ENCODE assay signal across 1 cellular context in the genomic region with DNA sequence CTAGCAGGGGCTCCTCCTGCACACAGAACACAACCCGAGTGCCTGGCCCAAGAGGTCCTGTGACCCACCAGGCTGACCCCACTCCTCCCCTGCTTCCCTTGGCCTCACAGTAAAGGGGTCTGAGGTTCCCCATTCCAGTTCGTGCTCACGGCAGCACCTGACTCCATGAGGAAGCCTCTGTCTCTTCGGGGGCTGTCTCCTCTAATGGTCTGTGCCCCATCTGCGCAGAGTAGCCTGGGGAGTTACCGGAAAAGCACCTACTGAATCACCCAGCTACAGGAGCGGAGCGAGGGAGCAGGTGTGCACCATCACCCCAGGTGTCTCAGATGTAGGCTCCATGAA.
A peak's percentile ranks its signal among the peaks of the same experiment; 100 is the strongest.
TF ChIP-seq lines count a peak whose summit lies in the region.

No MANE protein-coding gene starts in this region.

TF ChIP-seq in HepG2, 621 proteins besides CTCF, POLR2A, EP300 and RAD21 (continued from another document and continues in another):
- TF ChIP-seq GLI4 (CRISPR knock-in tag; IDR thresholded peaks at IDR 0.05; ENCODE audit: borderline replicate concordance) (no peak), PRMT3 (CRISPR knock-in tag; IDR thresholded peaks at IDR 0.05; ENCODE audit: borderline replicate concordance, low read depth) (no peak), RORA (CRISPR knock-in tag; IDR thresholded peaks at IDR 0.05) (no peak), ZNF678 (CRISPR knock-in tag; IDR thresholded peaks at IDR 0.05) (no peak), HDAC2 (CRISPR knock-in tag; IDR thresholded peaks at IDR 0.05) (no peak), EZH2 (conservative IDR thresholded peaks at IDR 0.05; ENCODE audit: low read depth, low read length) (no peak), FOXP1 (IDR thresholded peaks at IDR 0.05) (no peak), FOXP1 (CRISPR knock-in tag; IDR thresholded peaks at IDR 0.05) (no peak), ZBTB42 (CRISPR knock-in tag; IDR thresholded peaks at IDR 0.05) (no peak), ZNF713 (CRISPR knock-in tag; IDR thresholded peaks at IDR 0.05) (no peak), ZFP36 (IDR thresholded peaks at IDR 0.05; ENCODE audit: borderline replicate concordance, low read depth, low read length, partially characterized antibody) (no peak), MTA1 (CRISPR knock-in tag; IDR thresholded peaks at IDR 0.05; ENCODE audit: borderline replicate concordance) (0 out of 2 replicates have a peak, but pooled peaks have one; percentile 28), POGZ (CRISPR knock-in tag; IDR thresholded peaks at IDR 0.05) (no peak), KDM5B (CRISPR knock-in tag; IDR thresholded peaks at IDR 0.05; ENCODE audit: borderline replicate concordance) (peak; percentile 68; the same call in 1 of the 2 replicates), NKX3-1 (CRISPR knock-in tag; IDR thresholded peaks at IDR 0.05) (no peak), ZNF598 (CRISPR knock-in tag; IDR thresholded peaks at IDR 0.05; ENCODE audit: borderline replicate concordance) (0 out of 2 replicates have a peak, but pooled peaks have one; percentile 21), EED (CRISPR knock-in tag; IDR thresholded peaks at IDR 0.05) (0 out of 2 replicates have a peak, but pooled peaks have one; percentile 28), FOXA1 (IDR thresholded peaks at IDR 0.05) (no peak), FOXA1 (CRISPR knock-in tag; IDR thresholded peaks at IDR 0.05) (no peak), ZNF709 (CRISPR knock-in tag; IDR thresholded peaks at IDR 0.05) (no peak), CHCHD3 (CRISPR knock-in tag; IDR thresholded peaks at IDR 0.05) (no peak), NFE2L1 (CRISPR knock-in tag; IDR thresholded peaks at IDR 0.05; ENCODE audit: borderline replicate concordance) (no peak), ZNF367 (CRISPR knock-in tag; IDR thresholded peaks at IDR 0.05; ENCODE audit: borderline replicate concordance) (no peak), ZNF282 (IDR thresholded peaks at IDR 0.05; ENCODE audit: partially characterized antibody) (no peak), MXI1 (IDR thresholded peaks at IDR 0.05; ENCODE audit: borderline replicate concordance, low read depth, low read length) (no peak), JUNB (CRISPR knock-in tag; IDR thresholded peaks at IDR 0.05; ENCODE audit: borderline replicate concordance) (no peak), ZNF235 (CRISPR knock-in tag; IDR thresholded peaks at IDR 0.05; ENCODE audit: borderline replicate concordance) (no peak)
- TF ChIP-seq, protein P1, sequence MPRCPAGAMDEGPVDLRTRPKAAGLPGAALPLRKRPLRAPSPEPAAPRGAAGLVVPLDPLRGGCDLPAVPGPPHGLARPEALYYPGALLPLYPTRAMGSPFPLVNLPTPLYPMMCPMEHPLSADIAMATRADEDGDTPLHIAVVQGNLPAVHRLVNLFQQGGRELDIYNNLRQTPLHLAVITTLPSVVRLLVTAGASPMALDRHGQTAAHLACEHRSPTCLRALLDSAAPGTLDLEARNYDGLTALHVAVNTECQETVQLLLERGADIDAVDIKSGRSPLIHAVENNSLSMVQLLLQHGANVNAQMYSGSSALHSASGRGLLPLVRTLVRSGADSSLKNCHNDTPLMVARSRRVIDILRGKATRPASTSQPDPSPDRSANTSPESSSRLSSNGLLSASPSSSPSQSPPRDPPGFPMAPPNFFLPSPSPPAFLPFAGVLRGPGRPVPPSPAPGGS (CRISPR knock-in tag; IDR thresholded peaks at IDR 0.05) = no peak
- TF ChIP-seq, protein P2, sequence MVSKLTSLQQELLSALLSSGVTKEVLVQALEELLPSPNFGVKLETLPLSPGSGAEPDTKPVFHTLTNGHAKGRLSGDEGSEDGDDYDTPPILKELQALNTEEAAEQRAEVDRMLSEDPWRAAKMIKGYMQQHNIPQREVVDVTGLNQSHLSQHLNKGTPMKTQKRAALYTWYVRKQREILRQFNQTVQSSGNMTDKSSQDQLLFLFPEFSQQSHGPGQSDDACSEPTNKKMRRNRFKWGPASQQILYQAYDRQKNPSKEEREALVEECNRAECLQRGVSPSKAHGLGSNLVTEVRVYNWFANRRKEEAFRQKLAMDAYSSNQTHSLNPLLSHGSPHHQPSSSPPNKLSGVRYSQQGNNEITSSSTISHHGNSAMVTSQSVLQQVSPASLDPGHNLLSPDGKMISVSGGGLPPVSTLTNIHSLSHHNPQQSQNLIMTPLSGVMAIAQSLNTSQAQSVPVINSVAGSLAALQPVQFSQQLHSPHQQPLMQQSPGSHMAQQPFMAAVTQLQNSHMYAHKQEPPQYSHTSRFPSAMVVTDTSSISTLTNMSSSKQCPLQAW (CRISPR knock-in tag; IDR thresholded peaks at IDR 0.05) = no peak
- TF ChIP-seq, protein P3, sequence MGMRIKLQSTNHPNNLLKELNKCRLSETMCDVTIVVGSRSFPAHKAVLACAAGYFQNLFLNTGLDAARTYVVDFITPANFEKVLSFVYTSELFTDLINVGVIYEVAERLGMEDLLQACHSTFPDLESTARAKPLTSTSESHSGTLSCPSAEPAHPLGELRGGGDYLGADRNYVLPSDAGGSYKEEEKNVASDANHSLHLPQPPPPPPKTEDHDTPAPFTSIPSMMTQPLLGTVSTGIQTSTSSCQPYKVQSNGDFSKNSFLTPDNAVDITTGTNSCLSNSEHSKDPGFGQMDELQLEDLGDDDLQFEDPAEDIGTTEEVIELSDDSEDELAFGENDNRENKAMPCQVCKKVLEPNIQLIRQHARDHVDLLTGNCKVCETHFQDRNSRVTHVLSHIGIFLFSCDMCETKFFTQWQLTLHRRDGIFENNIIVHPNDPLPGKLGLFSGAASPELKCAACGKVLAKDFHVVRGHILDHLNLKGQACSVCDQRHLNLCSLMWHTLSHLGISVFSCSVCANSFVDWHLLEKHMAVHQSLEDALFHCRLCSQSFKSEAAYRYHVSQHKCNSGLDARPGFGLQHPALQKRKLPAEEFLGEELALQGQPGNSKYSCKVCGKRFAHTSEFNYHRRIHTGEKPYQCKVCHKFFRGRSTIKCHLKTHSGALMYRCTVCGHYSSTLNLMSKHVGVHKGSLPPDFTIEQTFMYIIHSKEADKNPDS (CRISPR knock-in tag; IDR thresholded peaks at IDR 0.05) = no peak
- TF ChIP-seq, protein P4, sequence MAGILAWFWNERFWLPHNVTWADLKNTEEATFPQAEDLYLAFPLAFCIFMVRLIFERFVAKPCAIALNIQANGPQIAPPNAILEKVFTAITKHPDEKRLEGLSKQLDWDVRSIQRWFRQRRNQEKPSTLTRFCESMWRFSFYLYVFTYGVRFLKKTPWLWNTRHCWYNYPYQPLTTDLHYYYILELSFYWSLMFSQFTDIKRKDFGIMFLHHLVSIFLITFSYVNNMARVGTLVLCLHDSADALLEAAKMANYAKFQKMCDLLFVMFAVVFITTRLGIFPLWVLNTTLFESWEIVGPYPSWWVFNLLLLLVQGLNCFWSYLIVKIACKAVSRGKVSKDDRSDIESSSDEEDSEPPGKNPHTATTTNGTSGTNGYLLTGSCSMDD (CRISPR knock-in tag; IDR thresholded peaks at IDR 0.05) = no peak
- TF ChIP-seq, protein P5, sequence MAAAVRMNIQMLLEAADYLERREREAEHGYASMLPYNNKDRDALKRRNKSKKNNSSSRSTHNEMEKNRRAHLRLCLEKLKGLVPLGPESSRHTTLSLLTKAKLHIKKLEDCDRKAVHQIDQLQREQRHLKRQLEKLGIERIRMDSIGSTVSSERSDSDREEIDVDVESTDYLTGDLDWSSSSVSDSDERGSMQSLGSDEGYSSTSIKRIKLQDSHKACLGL (CRISPR knock-in tag; IDR thresholded peaks at IDR 0.05) = 0 out of 2 replicates have a peak, but pooled peaks have one; percentile 34
- TF ChIP-seq, protein P6, sequence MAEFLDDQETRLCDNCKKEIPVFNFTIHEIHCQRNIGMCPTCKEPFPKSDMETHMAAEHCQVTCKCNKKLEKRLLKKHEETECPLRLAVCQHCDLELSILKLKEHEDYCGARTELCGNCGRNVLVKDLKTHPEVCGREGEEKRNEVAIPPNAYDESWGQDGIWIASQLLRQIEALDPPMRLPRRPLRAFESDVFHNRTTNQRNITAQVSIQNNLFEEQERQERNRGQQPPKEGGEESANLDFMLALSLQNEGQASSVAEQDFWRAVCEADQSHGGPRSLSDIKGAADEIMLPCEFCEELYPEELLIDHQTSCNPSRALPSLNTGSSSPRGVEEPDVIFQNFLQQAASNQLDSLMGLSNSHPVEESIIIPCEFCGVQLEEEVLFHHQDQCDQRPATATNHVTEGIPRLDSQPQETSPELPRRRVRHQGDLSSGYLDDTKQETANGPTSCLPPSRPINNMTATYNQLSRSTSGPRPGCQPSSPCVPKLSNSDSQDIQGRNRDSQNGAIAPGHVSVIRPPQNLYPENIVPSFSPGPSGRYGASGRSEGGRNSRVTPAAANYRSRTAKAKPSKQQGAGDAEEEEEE (CRISPR knock-in tag; IDR thresholded peaks at IDR 0.05; ENCODE audit: borderline replicate concordance) = no peak
- TF ChIP-seq, protein P7, sequence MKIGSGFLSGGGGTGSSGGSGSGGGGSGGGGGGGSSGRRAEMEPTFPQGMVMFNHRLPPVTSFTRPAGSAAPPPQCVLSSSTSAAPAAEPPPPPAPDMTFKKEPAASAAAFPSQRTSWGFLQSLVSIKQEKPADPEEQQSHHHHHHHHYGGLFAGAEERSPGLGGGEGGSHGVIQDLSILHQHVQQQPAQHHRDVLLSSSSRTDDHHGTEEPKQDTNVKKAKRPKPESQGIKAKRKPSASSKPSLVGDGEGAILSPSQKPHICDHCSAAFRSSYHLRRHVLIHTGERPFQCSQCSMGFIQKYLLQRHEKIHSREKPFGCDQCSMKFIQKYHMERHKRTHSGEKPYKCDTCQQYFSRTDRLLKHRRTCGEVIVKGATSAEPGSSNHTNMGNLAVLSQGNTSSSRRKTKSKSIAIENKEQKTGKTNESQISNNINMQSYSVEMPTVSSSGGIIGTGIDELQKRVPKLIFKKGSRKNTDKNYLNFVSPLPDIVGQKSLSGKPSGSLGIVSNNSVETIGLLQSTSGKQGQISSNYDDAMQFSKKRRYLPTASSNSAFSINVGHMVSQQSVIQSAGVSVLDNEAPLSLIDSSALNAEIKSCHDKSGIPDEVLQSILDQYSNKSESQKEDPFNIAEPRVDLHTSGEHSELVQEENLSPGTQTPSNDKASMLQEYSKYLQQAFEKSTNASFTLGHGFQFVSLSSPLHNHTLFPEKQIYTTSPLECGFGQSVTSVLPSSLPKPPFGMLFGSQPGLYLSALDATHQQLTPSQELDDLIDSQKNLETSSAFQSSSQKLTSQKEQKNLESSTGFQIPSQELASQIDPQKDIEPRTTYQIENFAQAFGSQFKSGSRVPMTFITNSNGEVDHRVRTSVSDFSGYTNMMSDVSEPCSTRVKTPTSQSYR (CRISPR knock-in tag; IDR thresholded peaks at IDR 0.05; ENCODE audit: borderline replicate concordance) = no peak
- TF ChIP-seq, protein P8, sequence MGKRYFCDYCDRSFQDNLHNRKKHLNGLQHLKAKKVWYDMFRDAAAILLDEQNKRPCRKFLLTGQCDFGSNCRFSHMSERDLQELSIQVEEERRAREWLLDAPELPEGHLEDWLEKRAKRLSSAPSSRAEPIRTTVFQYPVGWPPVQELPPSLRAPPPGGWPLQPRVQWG (CRISPR knock-in tag; IDR thresholded peaks at IDR 0.05; ENCODE audit: borderline replicate concordance, low read depth) = no peak
- TF ChIP-seq, protein P9, sequence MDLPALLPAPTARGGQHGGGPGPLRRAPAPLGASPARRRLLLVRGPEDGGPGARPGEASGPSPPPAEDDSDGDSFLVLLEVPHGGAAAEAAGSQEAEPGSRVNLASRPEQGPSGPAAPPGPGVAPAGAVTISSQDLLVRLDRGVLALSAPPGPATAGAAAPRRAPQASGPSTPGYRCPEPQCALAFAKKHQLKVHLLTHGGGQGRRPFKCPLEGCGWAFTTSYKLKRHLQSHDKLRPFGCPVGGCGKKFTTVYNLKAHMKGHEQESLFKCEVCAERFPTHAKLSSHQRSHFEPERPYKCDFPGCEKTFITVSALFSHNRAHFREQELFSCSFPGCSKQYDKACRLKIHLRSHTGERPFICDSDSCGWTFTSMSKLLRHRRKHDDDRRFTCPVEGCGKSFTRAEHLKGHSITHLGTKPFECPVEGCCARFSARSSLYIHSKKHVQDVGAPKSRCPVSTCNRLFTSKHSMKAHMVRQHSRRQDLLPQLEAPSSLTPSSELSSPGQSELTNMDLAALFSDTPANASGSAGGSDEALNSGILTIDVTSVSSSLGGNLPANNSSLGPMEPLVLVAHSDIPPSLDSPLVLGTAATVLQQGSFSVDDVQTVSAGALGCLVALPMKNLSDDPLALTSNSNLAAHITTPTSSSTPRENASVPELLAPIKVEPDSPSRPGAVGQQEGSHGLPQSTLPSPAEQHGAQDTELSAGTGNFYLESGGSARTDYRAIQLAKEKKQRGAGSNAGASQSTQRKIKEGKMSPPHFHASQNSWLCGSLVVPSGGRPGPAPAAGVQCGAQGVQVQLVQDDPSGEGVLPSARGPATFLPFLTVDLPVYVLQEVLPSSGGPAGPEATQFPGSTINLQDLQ (CRISPR knock-in tag; IDR thresholded peaks at IDR 0.05) = no peak
- TF ChIP-seq, protein P10, sequence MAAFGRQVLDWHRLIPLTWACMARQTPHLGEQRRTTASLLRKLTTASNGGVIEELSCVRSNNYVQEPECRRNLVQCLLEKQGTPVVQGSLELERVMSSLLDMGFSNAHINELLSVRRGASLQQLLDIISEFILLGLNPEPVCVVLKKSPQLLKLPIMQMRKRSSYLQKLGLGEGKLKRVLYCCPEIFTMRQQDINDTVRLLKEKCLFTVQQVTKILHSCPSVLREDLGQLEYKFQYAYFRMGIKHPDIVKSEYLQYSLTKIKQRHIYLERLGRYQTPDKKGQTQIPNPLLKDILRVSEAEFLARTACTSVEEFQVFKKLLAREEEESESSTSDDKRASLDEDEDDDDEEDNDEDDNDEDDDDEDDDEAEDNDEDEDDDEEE (CRISPR knock-in tag; IDR thresholded peaks at IDR 0.05) = no peak
- TF ChIP-seq, protein P11, sequence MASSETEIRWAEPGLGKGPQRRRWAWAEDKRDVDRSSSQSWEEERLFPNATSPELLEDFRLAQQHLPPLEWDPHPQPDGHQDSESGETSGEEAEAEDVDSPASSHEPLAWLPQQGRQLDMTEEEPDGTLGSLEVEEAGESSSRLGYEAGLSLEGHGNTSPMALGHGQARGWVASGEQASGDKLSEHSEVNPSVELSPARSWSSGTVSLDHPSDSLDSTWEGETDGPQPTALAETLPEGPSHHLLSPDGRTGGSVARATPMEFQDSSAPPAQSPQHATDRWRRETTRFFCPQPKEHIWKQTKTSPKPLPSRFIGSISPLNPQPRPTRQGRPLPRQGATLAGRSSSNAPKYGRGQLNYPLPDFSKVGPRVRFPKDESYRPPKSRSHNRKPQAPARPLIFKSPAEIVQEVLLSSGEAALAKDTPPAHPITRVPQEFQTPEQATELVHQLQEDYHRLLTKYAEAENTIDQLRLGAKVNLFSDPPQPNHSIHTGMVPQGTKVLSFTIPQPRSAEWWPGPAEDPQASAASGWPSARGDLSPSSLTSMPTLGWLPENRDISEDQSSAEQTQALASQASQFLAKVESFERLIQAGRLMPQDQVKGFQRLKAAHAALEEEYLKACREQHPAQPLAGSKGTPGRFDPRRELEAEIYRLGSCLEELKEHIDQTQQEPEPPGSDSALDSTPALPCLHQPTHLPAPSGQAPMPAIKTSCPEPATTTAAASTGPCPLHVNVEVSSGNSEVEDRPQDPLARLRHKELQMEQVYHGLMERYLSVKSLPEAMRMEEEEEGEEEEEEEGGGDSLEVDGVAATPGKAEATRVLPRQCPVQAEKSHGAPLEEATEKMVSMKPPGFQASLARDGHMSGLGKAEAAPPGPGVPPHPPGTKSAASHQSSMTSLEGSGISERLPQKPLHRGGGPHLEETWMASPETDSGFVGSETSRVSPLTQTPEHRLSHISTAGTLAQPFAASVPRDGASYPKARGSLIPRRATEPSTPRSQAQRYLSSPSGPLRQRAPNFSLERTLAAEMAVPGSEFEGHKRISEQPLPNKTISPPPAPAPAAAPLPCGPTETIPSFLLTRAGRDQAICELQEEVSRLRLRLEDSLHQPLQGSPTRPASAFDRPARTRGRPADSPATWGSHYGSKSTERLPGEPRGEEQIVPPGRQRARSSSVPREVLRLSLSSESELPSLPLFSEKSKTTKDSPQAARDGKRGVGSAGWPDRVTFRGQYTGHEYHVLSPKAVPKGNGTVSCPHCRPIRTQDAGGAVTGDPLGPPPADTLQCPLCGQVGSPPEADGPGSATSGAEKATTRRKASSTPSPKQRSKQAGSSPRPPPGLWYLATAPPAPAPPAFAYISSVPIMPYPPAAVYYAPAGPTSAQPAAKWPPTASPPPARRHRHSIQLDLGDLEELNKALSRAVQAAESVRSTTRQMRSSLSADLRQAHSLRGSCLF (CRISPR knock-in tag; IDR thresholded peaks at IDR 0.05; ENCODE audit: borderline replicate concordance) = no peak
